In the genomic region with DNA sequence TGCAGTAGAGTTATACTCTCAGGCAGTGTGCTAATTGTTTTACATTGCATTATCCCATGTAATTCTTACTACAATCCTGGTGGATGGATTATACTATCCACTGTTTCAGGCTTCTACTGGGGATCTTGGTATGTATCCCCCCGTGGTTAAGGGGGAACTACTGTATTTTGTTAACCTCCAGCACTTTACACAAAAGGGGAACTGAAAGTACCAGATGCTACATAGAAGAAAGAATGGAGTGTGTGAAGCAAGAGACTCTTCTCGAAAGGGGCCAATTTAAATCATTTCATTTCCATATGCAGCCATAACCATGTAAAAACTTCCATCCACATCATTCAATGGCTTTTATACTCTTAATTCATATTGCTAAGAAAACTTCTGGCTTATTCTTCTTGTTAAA, we compare ENCODE assay signal across 9 cellular contexts.
DNase-seq lines count a peak whose midpoint lies in the region; ATAC-seq and TF ChIP-seq lines count a peak whose summit lies in the region.
"Had no signal": no experiment of that assay in that cellular context is flagged by ENCODE, and none has a peak within 500 bp of the region (broad histone marks: within the 10 kb centered on the region; RNA-seq: fewer than 3 reads in every experiment).

No MANE protein-coding gene starts in this region.

- no peak overlapping the region for H3K4me3 Mint-ChIP-seq in nephron progenitor cell

- H3K4me1 Mint-ChIP-seq in nephron progenitor cell: peaks cover 22% of the 10 kb centered on the region

- peaks cover 7% of the 10 kb centered on the region for H3K36me3 Mint-ChIP-seq in nephron progenitor cell (ENCODE audit: low read depth)

- no peaks in the 10 kb centered on the region for H3K27me3 Mint-ChIP-seq in nephron progenitor cell (ENCODE audit: low read depth, poor library complexity)

- DNase-seq in germinal center (ENCODE audit: low spot score) (peak; percentile 63), epidermal melanocyte (ENCODE audit: insufficient read length, low spot score) (no peak), H4 (ENCODE audit: low spot score) (no peak), nephron progenitor cell (no peak), GDM1 (lab: John Stamatoyannopoulos, UW) (no peak)
- DNase-seq: cerebellar nuclear complex had no signal

- no peak for TF ChIP-seq CTCF in nephron progenitor cell (IDR thresholded peaks at IDR 0.05)

- ATAC-seq in GM18517 (IDR thresholded peaks at IDR 0.05; ENCODE audit: unreplicated experiment) (peak; percentile 97), GM21723 (IDR thresholded peaks at IDR 0.05; ENCODE audit: unreplicated experiment) (peak; percentile 98), HG03469 (IDR thresholded peaks at IDR 0.05; ENCODE audit: unreplicated experiment) (peak; percentile 98)

- H3K27ac Mint-ChIP-seq in nephron progenitor cell: no peak overlapping the region

- no peaks in the 10 kb centered on the region for H3K9me3 Mint-ChIP-seq in nephron progenitor cell
